10 cellular contexts compared by ENCODE assay signal in the genomic region with DNA sequence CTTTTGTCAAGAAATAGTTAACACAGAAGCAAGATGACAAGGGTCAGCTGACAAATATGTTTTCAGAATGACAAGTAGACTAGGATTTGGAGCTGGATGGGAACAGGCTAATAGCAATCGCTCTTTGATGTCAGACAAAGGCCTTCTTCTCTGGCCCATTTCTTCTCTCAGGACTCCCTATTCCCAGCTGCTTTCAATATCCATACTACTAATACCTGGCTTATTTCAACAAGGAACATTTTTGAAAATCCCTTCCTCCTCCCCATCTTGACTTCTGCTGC.
DNase-seq lines count a peak whose midpoint lies in the region; ATAC-seq and TF ChIP-seq lines count a peak whose summit lies in the region.
"Had no signal": no experiment of that assay in that cellular context is flagged by ENCODE, and none has a peak within 500 bp of the region (broad histone marks: within the 10 kb centered on the region; RNA-seq: fewer than 3 reads in every experiment).

No MANE protein-coding gene starts in this region.

- H3K4me3 Mint-ChIP-seq in CD8-positive, alpha-beta T cell: no peak overlapping the region
- H3K4me3 Mint-ChIP-seq: activated T-cell treated with anti-CD3 and anti-CD28 coated beads, Interleukin-2, amount 50 U/mL, for 4 hours; dendritic cell treated with granulocyte-macrophage colony-stimulating factor and Interleukin-4, amounts not matched to agents 40 ng/mL and 50 ng/mL, for 4 days had no signal

- no peaks in the 10 kb centered on the region for H3K36me3 ChIP-seq in CD8-positive, alpha-beta T cell (ENCODE audit: insufficient read depth, low read length)
- H3K36me3 ChIP-seq in endocrine pancreas (ENCODE audit: control insufficient read depth, insufficient read depth, low read length): no peaks in the 10 kb centered on the region

- H3K4me1 ChIP-seq in CD8-positive, alpha-beta T cell (ENCODE audit: insufficient read depth, low read length): peaks cover 11% of the 10 kb centered on the region
- H3K4me1 ChIP-seq in endocrine pancreas (ENCODE audit: control insufficient read depth, insufficient read depth, low read length): peaks cover 15% of the 10 kb centered on the region

- no peak overlapping the region for H3K9ac ChIP-seq in endocrine pancreas (ENCODE audit: control insufficient read depth, insufficient read depth, low read length)

- H3K36me3 Mint-ChIP-seq in CD8-positive, alpha-beta T cell: peaks cover 38% of the 10 kb centered on the region

- peak overlapping the region; percentile 71 for H3K27ac Mint-ChIP-seq in CD8-positive, alpha-beta T cell
- H3K27ac Mint-ChIP-seq: dendritic cell treated with granulocyte-macrophage colony-stimulating factor and Interleukin-4, amounts not matched to agents 40 ng/mL and 50 ng/mL, for 4 days had no signal

- H3K27ac ChIP-seq in CD8-positive, alpha-beta T cell (ENCODE audit: low read depth, low read length): no peak overlapping the region

- CTCF ChIA-PET in CD8-positive, alpha-beta T cell (lab: Charles Lee): interaction anchor here (0.9 to 1.5 kb wide), 5 partner anchors 13 to 174 kb away, joined by 3 to 8 read pairs (median 3); no protein-coding TSS in a partner anchor

- no peak for DNase-seq in CD8-positive, alpha-beta T cell
- DNase-seq in NCI-H1694 (lab: John Stamatoyannopoulos, UW) (peak; percentile 13), putamen (ENCODE audit: low spot score) (peak; percentile 76), NCI-H2227 treated with DMSO at 0.1 percent for 48 hours (lab: John Stamatoyannopoulos, UW) (no peak), NCI-H226 (no peak)
- no peak for DNase-seq in activated effector memory CD4-positive, alpha-beta T cell treated with Interleukin-2 at 50 U/mL for 16 hours
- DNase-seq: activated T-cell treated with anti-CD3 and anti-CD28 coated beads, Interleukin-2, amount 50 U/mL, for 4 hours had no signal

- H3K27me3 Mint-ChIP-seq in CD8-positive, alpha-beta T cell (ENCODE audit: low read depth): no peaks in the 10 kb centered on the region
- H3K27me3 Mint-ChIP-seq: dendritic cell treated with granulocyte-macrophage colony-stimulating factor and Interleukin-4, amounts not matched to agents 40 ng/mL and 50 ng/mL, for 4 days had no signal

- no peaks in the 10 kb centered on the region for H3K9me3 ChIP-seq in CD8-positive, alpha-beta T cell (ENCODE audit: low read length)
- no peaks in the 10 kb centered on the region for H3K9me3 ChIP-seq in endocrine pancreas (ENCODE audit: control insufficient read depth, low read length)

- ATAC-seq in CD8-positive, alpha-beta T cell: no peak
- no peak for ATAC-seq in HG02973 (IDR thresholded peaks at IDR 0.05; ENCODE audit: unreplicated experiment)

- H3K4me1 Mint-ChIP-seq in CD8-positive, alpha-beta T cell (ENCODE audit: low read depth): peaks cover 74% of the 10 kb centered on the region

- no peak overlapping the region for H3K4me3 ChIP-seq in CD8-positive, alpha-beta T cell (ENCODE audit: low read depth, low read length)
- H3K4me3 ChIP-seq in endocrine pancreas (ENCODE audit: control insufficient read depth, insufficient read depth, low read length): peak overlapping the region; percentile 40

- POLR2A ChIA-PET in CD8-positive, alpha-beta T cell (lab: Charles Lee): interaction anchor here (0.8 kb wide), 1 partner anchor 13 kb away, joined by 3 read pairs; no protein-coding TSS in a partner anchor

- no peaks in the 10 kb centered on the region for H3K9me3 Mint-ChIP-seq in CD8-positive, alpha-beta T cell
- H3K9me3 Mint-ChIP-seq: activated T-cell treated with anti-CD3 and anti-CD28 coated beads, Interleukin-2, amount 50 U/mL, for 4 hours; dendritic cell treated with granulocyte-macrophage colony-stimulating factor and Interleukin-4, amounts not matched to agents 40 ng/mL and 50 ng/mL, for 4 days had no signal

- TF ChIP-seq CTCF in CD8-positive, alpha-beta T cell (IDR thresholded peaks at IDR 0.05): no peak

- intact Hi-C loops in CD8-positive, alpha-beta T cell (cut with DNase I, micrococcal nuclease): no loop called here

- no peaks in the 10 kb centered on the region for H3K27me3 ChIP-seq in CD8-positive, alpha-beta T cell (ENCODE audit: insufficient read depth, low read length)
- no peaks in the 10 kb centered on the region for H3K27me3 ChIP-seq in endocrine pancreas (ENCODE audit: control insufficient read depth, insufficient read depth, low read length)

Comparison
In these comparisons a context has a peak if more than half of its experiments do, and no peak if none do; other contexts are left out.
1. DNase-seq: peak in NCI-H1694 (single experiment) and putamen (single experiment); none in CD8-positive, alpha-beta T cell (0 of 7), activated effector memory CD4-positive, alpha-beta T cell treated with Interleukin-2 at 50 U/mL for 16 hours (single experiment), NCI-H2227 treated with DMSO at 0.1 percent for 48 hours (single experiment) and NCI-H226 (single experiment).